15 cellular contexts compared by ENCODE assay signal in genomic region chr2:235347691-235348090, GRCh38.
DNase-seq lines count a peak whose midpoint lies in the region; ATAC-seq, FAIRE-seq and TF ChIP-seq lines count a peak whose summit lies in the region.
"Had no signal": no experiment of that assay in that cellular context is flagged by ENCODE, and none has a peak within 500 bp of the region (broad histone marks: within the 10 kb centered on the region; RNA-seq: fewer than 3 reads in every experiment).

No MANE protein-coding gene starts in this region.

- H2BK120ac ChIP-seq in IMR-90 (ENCODE audit: low read depth, low read length), result no peak overlapping the region

- peak; percentile 46; the same call in 1 of the 2 replicates for ATAC-seq in IMR-90 (ENCODE audit: low read depth)
- no peak for ATAC-seq in GM18858 (IDR thresholded peaks at IDR 0.05; ENCODE audit: unreplicated experiment)
- ATAC-seq in HG03439 (IDR thresholded peaks at IDR 0.05; ENCODE audit: unreplicated experiment), result no peak
- ATAC-seq: lower lobe of right lung had no signal

- H3K36me3 ChIP-seq in IMR-90 (ENCODE audit: control insufficient read depth, insufficient read depth, low read length) (no peaks in the 10 kb centered on the region), astrocyte (ENCODE audit: insufficient read depth, low read length) (no peaks in the 10 kb centered on the region), kidney epithelial cell (ENCODE audit: control insufficient read depth, insufficient read depth, low read length) (no peaks in the 10 kb centered on the region), left ventricle myocardium inferior (no peaks in the 10 kb centered on the region)
- H3K36me3 ChIP-seq: lower lobe of right lung had no signal

- no peaks in the 10 kb centered on the region for H4K20me1 ChIP-seq in IMR-90 (ENCODE audit: insufficient read depth, low read length)
- no peaks in the 10 kb centered on the region for H4K20me1 ChIP-seq in astrocyte (ENCODE audit: insufficient read depth, low read length)

- H3K79me2 ChIP-seq in astrocyte (ENCODE audit: insufficient read depth, low read length), result no peaks in the 10 kb centered on the region

- peak; percentile 82 for FAIRE-seq in astrocyte (lab: Jason Lieb, UNC)

- H3K27ac Mint-ChIP-seq in astrocyte (ENCODE audit: unreplicated experiment), result peak overlapping the region; percentile 21

- H3K4me2 ChIP-seq in IMR-90 (ENCODE audit: low read depth, low read length) (no peak overlapping the region), astrocyte (ENCODE audit: low read length) (peak overlapping the region; percentile 41)

- H2BK5ac ChIP-seq in IMR-90 (ENCODE audit: low read depth, low read length, poor library complexity, severe bottlenecking), result no peak overlapping the region

- WGBS in IMR-90 (ENCODE audit: extremely low coverage in 2 of 2, insufficient read length in 1 of 2), 2 experiments, result no CpG with 5 or more reads among the region's 8 CpGs

- TF ChIP-seq RAD21 in IMR-90 (IDR thresholded peaks at IDR 0.05; ENCODE audit: low read length), result no peak

- H3K4me1 Mint-ChIP-seq in astrocyte (ENCODE audit: low read depth, unreplicated experiment), result peaks cover 8% of the 10 kb centered on the region
- H3K4me1 Mint-ChIP-seq: central memory CD8-positive, alpha-beta T cell had no signal

- H3K4me3 ChIP-seq in AG10803 (ENCODE audit: low read length), result no peak overlapping the region
- H3K4me3 ChIP-seq in IMR-90 (ENCODE audit: insufficient read depth, low read depth, low read length), result no peak overlapping the region
- no peak overlapping the region for H3K4me3 ChIP-seq in astrocyte (ENCODE audit: insufficient read depth, low read depth, low read length)
- H3K4me3 ChIP-seq in kidney epithelial cell (ENCODE audit: low read depth, low read length), result no peak overlapping the region
- no peak overlapping the region for H3K4me3 ChIP-seq in left ventricle myocardium inferior
- H3K4me3 ChIP-seq: lower lobe of right lung had no signal

- no peak overlapping the region for H4K91ac ChIP-seq in IMR-90 (ENCODE audit: insufficient read depth, low read depth, low read length)

- TF ChIP-seq POLR2A in IMR-90 (IDR thresholded peaks at IDR 0.05; ENCODE audit: low read depth, low read length), result no peak

- CTCF ChIA-PET in IMR-90 (lab: Yijun Ruan, JAX), result interaction anchor here (0.5 kb wide), 1 partner anchor 512 kb away, joined by 4 read pairs; no protein-coding TSS in a partner anchor

- intact Hi-C loops in IMR-90 (cut with micrococcal nuclease), result no loop called here
- intact Hi-C loops in left ventricle myocardium inferior (cut with micrococcal nuclease), result no loop called here

- no peak overlapping the region for H2BK20ac ChIP-seq in IMR-90 (ENCODE audit: low read depth, low read length)

- BruUV-seq in IMR-90 (replicated peaks; lab: Mats Ljungman, UMichigan), result no TSS peak

- H3K36me3 Mint-ChIP-seq in astrocyte (ENCODE audit: low read depth, unreplicated experiment), result no peaks in the 10 kb centered on the region

- in situ Hi-C loops in IMR-90 (cut with MboI; ENCODE audit: low sequenced_read_pairs), result no loop called here

- peaks cover 3% of the 10 kb centered on the region for H3K9me3 ChIP-seq in IMR-90 (ENCODE audit: control insufficient read depth, insufficient read depth, low read length)
- H3K9me3 ChIP-seq in astrocyte (ENCODE audit: insufficient read depth, low read depth, low read length), result peaks cover under 1% of the 10 kb centered on the region
- H3K9me3 ChIP-seq in left ventricle myocardium inferior (replicated peaks), result no peaks in the 10 kb centered on the region
- H3K9me3 ChIP-seq: lower lobe of right lung had no signal

- peak overlapping the region; percentile 3 for H3K4me3 Mint-ChIP-seq in astrocyte (ENCODE audit: unreplicated experiment)
- H3K4me3 Mint-ChIP-seq: central memory CD8-positive, alpha-beta T cell had no signal

- peaks cover 15% of the 10 kb centered on the region for H3K27me3 Mint-ChIP-seq in astrocyte (ENCODE audit: low read depth, unreplicated experiment)

- peaks cover 2% of the 10 kb centered on the region; the same call in 1 of the 2 replicates for H3K4me1 ChIP-seq in IMR-90 (ENCODE audit: control insufficient read depth, insufficient read depth, low read length)
- H3K4me1 ChIP-seq in astrocyte (ENCODE audit: insufficient read depth, low read length), result peaks cover 11% of the 10 kb centered on the region
- H3K4me1 ChIP-seq in left ventricle myocardium inferior, result peaks cover 4% of the 10 kb centered on the region
- H3K4me1 ChIP-seq: lower lobe of right lung had no signal

- no peak overlapping the region for H3K27ac ChIP-seq in IMR-90 (ENCODE audit: insufficient read depth, low read length)
- no peak overlapping the region for H3K27ac ChIP-seq in astrocyte (ENCODE audit: low read depth, low read length)
- no peak overlapping the region for H3K27ac ChIP-seq in left ventricle myocardium inferior (replicated peaks)
- H3K27ac ChIP-seq: lower lobe of right lung had no signal

- 0 out of 2 replicates have a peak, but pooled peaks cover 7% of the 10 kb centered on the region for H3K9me1 ChIP-seq in IMR-90 (ENCODE audit: insufficient read depth, low read length)

- no peak overlapping the region for H3K23ac ChIP-seq in IMR-90 (ENCODE audit: low read depth, low read length)

- no peak overlapping the region for H4K8ac ChIP-seq in IMR-90 (ENCODE audit: low read depth in 2 of 2, low read length in 2 of 2)

- H3K18ac ChIP-seq in IMR-90 (ENCODE audit: low read depth, low read length), result no peak overlapping the region

- TF ChIP-seq CTCF in AG10803 (conservative IDR thresholded peaks at IDR 0.05; ENCODE audit: low read length) (no peak), IMR-90 (conservative IDR thresholded peaks at IDR 0.05; ENCODE audit: low read depth, low read length) (no peak), astrocyte (IDR thresholded peaks at IDR 0.05; ENCODE audit: insufficient read depth, low read depth, low read length) (no peak), kidney epithelial cell (IDR thresholded peaks at IDR 0.05; ENCODE audit: insufficient read depth, low read length, poor library complexity, severe bottlenecking) (no peak), left ventricle myocardium inferior (IDR thresholded peaks at IDR 0.05; ENCODE audit: borderline replicate concordance) (no peak)

- H3K9me3 Mint-ChIP-seq in astrocyte (ENCODE audit: unreplicated experiment), result peaks cover 3% of the 10 kb centered on the region
- H3K9me3 Mint-ChIP-seq: central memory CD8-positive, alpha-beta T cell had no signal

- no peak overlapping the region for H2AK5ac ChIP-seq in IMR-90 (ENCODE audit: low read depth, low read length)

- DNase-seq in AG10803 (ENCODE audit: low read depth), result peak; percentile 86
- DNase-seq in IMR-90, result peak; percentile 85
- DNase-seq in astrocyte (ENCODE audit: low read depth), result peak; percentile 93
- DNase-seq in kidney epithelial cell (ENCODE audit: low read depth), result peak; percentile 76
- DNase-seq in NCI-H345 treated with DMSO at 0.1 percent for 48 hours (lab: John Stamatoyannopoulos, UW; ENCODE audit: unreplicated experiment), result no peak
- DNase-seq in left ventricle myocardium inferior, result no peak
- DNase-seq: Calu3; glutamatergic neuron; lower lobe of right lung; NCI-H2029 treated with DMSO at 0.1 percent for 48 hours; stimulated activated CD4-positive, alpha-beta T cell treated with anti-CD3 and anti-CD28 coated beads, Interleukin-4, amount 100 ng/mL, for 24 hours; substantia nigra had no signal

- H3K9ac ChIP-seq in IMR-90 (ENCODE audit: low read depth, low read length) (no peak overlapping the region), astrocyte (ENCODE audit: low read length) (no peak overlapping the region)

- H2AFZ ChIP-seq in IMR-90 (replicated peaks; ENCODE audit: low read length, poor library complexity) (no peak overlapping the region), astrocyte (ENCODE audit: low read depth, low read length) (no peak overlapping the region)

- no peak overlapping the region for H2AK9ac ChIP-seq in IMR-90 (replicated peaks; ENCODE audit: low read depth, low read length, poor library complexity)

- peaks cover 20% of the 10 kb centered on the region for H3K27me3 ChIP-seq in IMR-90 (ENCODE audit: control insufficient read depth, insufficient read depth, low read length)
- H3K27me3 ChIP-seq in astrocyte (ENCODE audit: insufficient read depth, low read length), result peaks cover 21% of the 10 kb centered on the region
- no peaks in the 10 kb centered on the region for H3K27me3 ChIP-seq in kidney epithelial cell (ENCODE audit: control insufficient read depth, insufficient read depth, low read length)
- peaks cover 52% of the 10 kb centered on the region for H3K27me3 ChIP-seq in left ventricle myocardium inferior (ENCODE audit: low read depth)

- no peak overlapping the region for H3K14ac ChIP-seq in IMR-90 (replicated peaks; ENCODE audit: low read depth, low read length)

- no peaks in the 10 kb centered on the region for H3K79me1 ChIP-seq in IMR-90 (ENCODE audit: low read depth in 1 of 2, low read length in 2 of 2)

- H3K4ac ChIP-seq in IMR-90 (ENCODE audit: low read depth, low read length), result no peak overlapping the region

- POLR2A ChIA-PET in IMR-90 (lab: Charles Lee; ENCODE audit: unreplicated experiment), result no interaction called here

- H4K5ac ChIP-seq in IMR-90 (ENCODE audit: low read depth, low read length), result no peak overlapping the region

- dilution Hi-C loops in IMR-90 (cut with HindIII; ENCODE audit: low sequenced_read_pairs, unreplicated experiment), result no loop called here

- no peak overlapping the region for H3K56ac ChIP-seq in IMR-90 (ENCODE audit: extremely low read depth, insufficient read depth, low read length)

- H2BK15ac ChIP-seq in IMR-90 (ENCODE audit: low read depth, low read length), result no peak overlapping the region

TF ChIP-seq in IMR-90, 13 proteins besides CTCF, POLR2A, EP300 and RAD21 (continues in another document):
- TF ChIP-seq MAFK (IDR thresholded peaks at IDR 0.05; ENCODE audit: low read depth, low read length), result peak; percentile 18; the same call in 1 of the 2 replicates
- TF ChIP-seq RCOR1 (IDR thresholded peaks at IDR 0.05; ENCODE audit: insufficient replicate concordance, low read length), result no peak
- no peak for TF ChIP-seq SMC3 (IDR thresholded peaks at IDR 0.05; ENCODE audit: low read depth, low read length)
- peak; percentile 60; the same call in 1 of the 2 replicates for TF ChIP-seq BHLHE40 (IDR thresholded peaks at IDR 0.05; ENCODE audit: low read depth, low read length)
- TF ChIP-seq RFX5 (IDR thresholded peaks at IDR 0.05; ENCODE audit: low read depth, low read length), result no peak
- TF ChIP-seq NFE2L2 (IDR thresholded peaks at IDR 0.05; ENCODE audit: low read depth, low read length), result peak; percentile 66
- TF ChIP-seq USF2 (IDR thresholded peaks at IDR 0.05; ENCODE audit: low read depth, low read length), result no peak
- TF ChIP-seq CHD1 (IDR thresholded peaks at IDR 0.05; ENCODE audit: low read depth, low read length), result no peak
- TF ChIP-seq FOS (IDR thresholded peaks at IDR 0.05; ENCODE audit: low read depth, low read length), result peak; percentile 97

Comparison
In these comparisons a context has a peak if more than half of its experiments do, and no peak if none do; other contexts are left out.
1. DNase-seq: peak in AG10803 (single experiment), IMR-90 (single experiment), astrocyte (single experiment) and kidney epithelial cell (single experiment); none in NCI-H345 treated with DMSO at 0.1 percent for 48 hours (single experiment) and left ventricle myocardium inferior (single experiment).